In the genomic region with DNA sequence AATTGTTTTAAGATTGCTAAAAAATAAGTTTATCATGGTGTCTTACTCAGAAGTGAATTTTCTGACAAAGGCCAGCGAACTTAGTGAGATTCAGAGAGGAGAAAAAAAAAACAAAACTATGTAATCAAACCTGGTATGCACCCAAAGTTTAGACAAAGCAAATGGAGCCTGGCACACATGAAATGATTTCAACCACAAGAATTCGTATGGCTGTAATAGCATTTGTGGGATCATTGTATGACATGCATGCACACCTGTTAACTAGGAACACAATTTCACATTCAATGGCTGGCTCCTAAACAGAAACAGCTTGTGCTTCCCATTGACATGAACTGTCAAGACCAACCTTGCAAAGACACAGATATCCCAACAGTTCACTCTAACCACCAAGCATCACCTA, we compare ENCODE assay signal across 36 cellular contexts.
"Had no signal": no experiment of that assay in that cellular context is flagged by ENCODE, and none has a peak within 500 bp of the region (broad histone marks: within the 10 kb centered on the region; RNA-seq: fewer than 3 reads in every experiment).

No MANE protein-coding gene starts in this region.

- H3K27me3 ChIP-seq: ascending aorta, brain microvascular endothelial cell, esophagus squamous epithelium, gastroesophageal sphincter, hepatocyte, pancreas, stomach, thyroid gland, upper lobe of right lung had no signal

- H3K36me3 ChIP-seq: ascending aorta, brain microvascular endothelial cell, esophagus squamous epithelium, gastroesophageal sphincter, left ventricle myocardium inferior, pancreas, prostate gland, stomach, thyroid gland, upper lobe of right lung, WERI-Rb-1 had no signal

- H3K4me3 ChIP-seq: ascending aorta, esophagus squamous epithelium, gastroesophageal sphincter, hepatocyte, left ventricle myocardium inferior, pancreas, prostate gland, smooth muscle cell, stomach, thyroid gland, upper lobe of right lung had no signal

- H3K4me1 Mint-ChIP-seq: activated naive CD8-positive, alpha-beta T cell treated with anti-CD3 and anti-CD28 coated beads for 36 hours; naive B cell; stimulated activated naive B cell treated with anti-CD40 and anti-IgM and Interleukin-4, amounts not matched to agents 10 μg/mL and 1 μg/mL and 100 μg/mL, for 72 hours; T-helper 17 cell had no signal

- H3K36me3 Mint-ChIP-seq: activated naive CD8-positive, alpha-beta T cell treated with anti-CD3 and anti-CD28 coated beads for 36 hours; naive B cell; stimulated activated naive B cell treated with anti-CD40 and anti-IgM and Interleukin-4, amounts not matched to agents 10 μg/mL and 1 μg/mL and 100 μg/mL, for 72 hours had no signal

- H3K27me3 Mint-ChIP-seq: activated naive CD8-positive, alpha-beta T cell treated with anti-CD3 and anti-CD28 coated beads for 36 hours; dendritic cell treated with granulocyte-macrophage colony-stimulating factor and Interleukin-4, amounts not matched to agents 40 ng/mL and 50 ng/mL, for 4 days; stimulated activated naive B cell treated with anti-CD40 and anti-IgM and Interleukin-4, amounts not matched to agents 10 μg/mL and 1 μg/mL and 100 μg/mL, for 72 hours; T-helper 17 cell had no signal

- H3K27ac Mint-ChIP-seq: activated naive CD4-positive, alpha-beta T cell treated with anti-CD3 and anti-CD28 coated beads for 36 hours; activated naive CD8-positive, alpha-beta T cell treated with anti-CD3 and anti-CD28 coated beads for 36 hours; activated T-helper 1 cell treated with anti-CD3 and anti-CD28 coated beads, Interleukin-12 subunit alpha, Interleukin-12 subunit beta, Interleukin-2, Interleukin-4 antibody, amounts not matched to agents 30 ng/mL and 10 ng/mL and 1 ng/mL, durations not matched to agents 14 hours and 24 hours and 36 hours; dendritic cell treated with granulocyte-macrophage colony-stimulating factor and Interleukin-4, amounts not matched to agents 40 ng/mL and 50 ng/mL, for 4 days; stimulated activated naive B cell treated with anti-CD40 and anti-IgM and Interleukin-4, amounts not matched to agents 10 μg/mL and 1 μg/mL and 100 μg/mL, for 72 hours; T-helper 17 cell had no signal

- ATAC-seq: activated CD4-positive, CD25-positive, alpha-beta regulatory T cell treated with anti-CD3 and anti-CD28 coated beads, Interleukin-2, amount 50 U/mL, for 24 hours; gastroesophageal sphincter; pancreas; sciatic nerve; stimulated activated naive B cell treated with anti-CD40 and anti-IgM and Interleukin-4, amounts not matched to agents 10 μg/mL and 1 μg/mL and 100 μg/mL, for 72 hours; T-helper 17 cell; upper lobe of right lung had no signal

- H3K27ac ChIP-seq: ascending aorta, brain microvascular endothelial cell, epithelial cell of prostate, esophagus squamous epithelium, gastroesophageal sphincter, hepatocyte, left ventricle myocardium inferior, pancreas, prostate gland, stomach, thyroid gland, upper lobe of right lung, WERI-Rb-1 had no signal

- DNase-seq: activated CD4-positive, alpha-beta T cell treated with anti-CD3 and anti-CD28 coated beads for 48 hours; activated CD4-positive, alpha-beta T cell treated with anti-CD3 and anti-CD28 coated beads, Interleukin-2, amount 50 U/mL, for 48 hours; activated CD8-positive, alpha-beta memory T cell treated with anti-CD3 and anti-CD28 coated beads, Interleukin-2, amount 50 U/mL, for 4 hours; activated effector memory CD4-positive, alpha-beta T cell treated with anti-CD3 and anti-CD28 coated beads, Interleukin-2, amount 50 U/mL, for 16 hours; activated naive CD4-positive, alpha-beta T cell treated with anti-CD3 and anti-CD28 coated beads for 36 hours; activated naive CD8-positive, alpha-beta T cell treated with anti-CD3 and anti-CD28 coated beads for 36 hours; activated T-cell treated with anti-CD3 and anti-CD28 coated beads, Interleukin-2, amount 50 U/mL, for 1 hour; brain microvascular endothelial cell; effector CD4-positive, alpha-beta T cell; esophagus squamous epithelium; islet precursor cell; left ventricle myocardium inferior; mammary epithelial cell; naive B cell; nucleus accumbens; pancreas; retina; stimulated activated CD4-positive, alpha-beta T cell treated with anti-CD3 and anti-CD28 coated beads, Interleukin-2, amount 100 ng/mL, for 24 hours; stimulated activated naive B cell treated with anti-CD40 and anti-IgM and Interleukin-4, amounts not matched to agents 10 μg/mL and 1 μg/mL and 100 μg/mL, for 72 hours; stomach; T-helper 17 cell; T1000; thyroid gland; upper lobe of right lung; WERI-Rb-1 had no signal

- H3K4me3 Mint-ChIP-seq: activated naive CD4-positive, alpha-beta T cell treated with anti-CD3 and anti-CD28 coated beads for 36 hours; activated naive CD8-positive, alpha-beta T cell treated with anti-CD3 and anti-CD28 coated beads for 36 hours; activated T-helper 1 cell treated with anti-CD3 and anti-CD28 coated beads, Interleukin-12 subunit alpha, Interleukin-12 subunit beta, Interleukin-2, Interleukin-4 antibody, amounts not matched to agents 30 ng/mL and 10 ng/mL and 1 ng/mL, durations not matched to agents 14 hours and 24 hours and 36 hours; dendritic cell treated with granulocyte-macrophage colony-stimulating factor and Interleukin-4, amounts not matched to agents 40 ng/mL and 50 ng/mL, for 4 days; naive B cell; stimulated activated naive B cell treated with anti-CD40 and anti-IgM and Interleukin-4, amounts not matched to agents 10 μg/mL and 1 μg/mL and 100 μg/mL, for 72 hours; T-helper 17 cell had no signal

- H3K9me3 Mint-ChIP-seq: activated T-helper 1 cell treated with anti-CD3 and anti-CD28 coated beads, Interleukin-12 subunit alpha, Interleukin-12 subunit beta, Interleukin-2, Interleukin-4 antibody, amounts not matched to agents 30 ng/mL and 10 ng/mL and 1 ng/mL, durations not matched to agents 14 hours and 24 hours and 36 hours; dendritic cell treated with granulocyte-macrophage colony-stimulating factor and Interleukin-4, amounts not matched to agents 40 ng/mL and 50 ng/mL, for 4 days had no signal

- FAIRE-seq: endometrium, pancreas had no signal
